9 cellular contexts compared by ENCODE assay signal in the genomic region with DNA sequence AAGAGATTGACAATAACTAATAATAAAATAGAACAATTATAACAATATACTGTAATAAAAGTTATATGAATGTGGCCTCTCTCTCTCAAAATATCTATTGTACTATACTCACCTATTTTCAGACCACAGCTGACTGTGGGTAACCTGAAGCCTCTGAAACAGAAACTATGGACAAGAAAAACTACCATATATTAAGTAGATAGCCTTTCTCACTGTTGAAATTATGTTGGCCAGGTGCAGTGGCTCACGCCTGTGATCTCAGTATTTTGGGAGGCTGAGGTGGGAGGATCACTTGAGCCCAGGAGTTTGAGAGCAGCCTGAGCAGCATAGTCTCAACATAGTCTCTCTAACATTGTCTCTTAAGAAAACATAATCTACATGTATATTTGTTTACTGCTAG.
"Had no signal": no experiment of that assay in that cellular context is flagged by ENCODE, and none has a peak within 500 bp of the region (broad histone marks: within the 10 kb centered on the region; RNA-seq: fewer than 3 reads in every experiment).

No MANE protein-coding gene starts in this region.

- DNase-seq: GOT3, H7, H9, HCEC 1CT, HFFc6 had no signal

- H3K27ac ChIP-seq: GM23248 had no signal

- H2AFZ ChIP-seq: GM23248, GM23338 had no signal

- H3K27ac Mint-ChIP-seq: H9, HFFc6 had no signal

- ATAC-seq: GM23338, HCT116 had no signal

- H3K9me3 Mint-ChIP-seq: GM23338, H9 had no signal

- H3K4me3 ChIP-seq: GM23248, GM23338, HAP-1 had no signal

- H3K36me3 ChIP-seq: HAP-1 had no signal

- H3K4me3 Mint-ChIP-seq: GM23338, H9, HFFc6 had no signal

- H3K9ac ChIP-seq: GM23248 had no signal

- H3K4me1 Mint-ChIP-seq: GM23338 had no signal

- H3K4me2 ChIP-seq: GM23338 had no signal

- H3K4me1 ChIP-seq: HAP-1 had no signal

- H3K9me3 ChIP-seq: HAP-1 had no signal
